Comparison of ENCODE assay signal across 1 cellular context in genomic region chr7:1558181-1558811, GRCh38.
TF ChIP-seq lines count a peak whose summit lies in the region.

No MANE protein-coding gene starts in this region.

TF ChIP-seq in HepG2, 621 proteins besides CTCF, POLR2A, EP300 and RAD21 (continued from another document):
- TF ChIP-seq BCL3 (CRISPR knock-in tag; IDR thresholded peaks at IDR 0.05) (0 out of 2 replicates have a peak, but pooled peaks have one; percentile 33), HDAC1 (CRISPR knock-in tag; IDR thresholded peaks at IDR 0.05) (0 out of 2 replicates have a peak, but pooled peaks have one; percentile 41), UBTF (CRISPR knock-in tag; IDR thresholded peaks at IDR 0.05) (no peak; the same call in 1 of the 2 replicates), ZNF564 (CRISPR knock-in tag; IDR thresholded peaks at IDR 0.05) (no peak), LRRFIP1 (CRISPR knock-in tag; conservative IDR thresholded peaks at IDR 0.05) (no peak), GABPB1 (CRISPR knock-in tag; IDR thresholded peaks at IDR 0.05) (peak; percentile 58), JDP2 (CRISPR knock-in tag; IDR thresholded peaks at IDR 0.05; ENCODE audit: borderline replicate concordance) (no peak), BHLHE40 (IDR thresholded peaks at IDR 0.05; ENCODE audit: low read length) (0 out of 2 replicates have a peak, but pooled peaks have one; percentile 25), AGO2 (optimal IDR thresholded peaks at IDR 0.05; ENCODE audit: low read depth, low read length) (no peak), ATF4 (CRISPR knock-in tag; IDR thresholded peaks at IDR 0.05) (no peak), KDM1A (CRISPR knock-in tag; IDR thresholded peaks at IDR 0.05) (0 out of 2 replicates have a peak, but pooled peaks have one; percentile 49), ZFP1 (CRISPR knock-in tag; IDR thresholded peaks at IDR 0.05) (no peak), SMC3 (IDR thresholded peaks at IDR 0.05; ENCODE audit: low read length) (no peak), PHF5A (CRISPR knock-in tag; IDR thresholded peaks at IDR 0.05; ENCODE audit: low read depth, unreplicated experiment) (no peak), ARNTL (CRISPR knock-in tag; IDR thresholded peaks at IDR 0.05) (no peak)
TF ChIP-seq in HepG2: peak in this region for 60.
